Comparison of ENCODE assay signal across 1 cellular context in the genomic region with DNA sequence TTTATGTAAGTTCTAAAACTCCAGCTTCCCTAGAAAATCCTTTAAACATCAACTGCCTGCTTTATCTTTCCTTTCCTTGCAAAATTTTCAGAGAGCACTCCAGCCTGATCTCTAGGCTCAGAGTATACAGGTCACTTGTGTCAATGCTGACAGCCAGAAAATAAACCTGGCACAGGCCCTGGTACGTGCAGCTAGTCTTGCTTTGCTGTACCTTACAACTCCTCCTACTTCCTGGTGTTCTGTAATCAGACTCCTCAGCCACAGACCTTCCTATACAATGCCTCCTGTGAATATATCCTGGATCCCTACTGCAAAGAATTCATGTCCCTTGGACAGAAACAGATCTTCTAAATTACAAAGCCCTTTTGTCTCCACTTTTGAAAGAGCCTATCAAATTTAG.
TF ChIP-seq lines count a peak whose summit lies in the region.

No MANE protein-coding gene starts in this region.

TF ChIP-seq in HepG2, 621 proteins besides CTCF, POLR2A, EP300 and RAD21 (continued from another document and continues in another):
- TF ChIP-seq, protein P1, sequence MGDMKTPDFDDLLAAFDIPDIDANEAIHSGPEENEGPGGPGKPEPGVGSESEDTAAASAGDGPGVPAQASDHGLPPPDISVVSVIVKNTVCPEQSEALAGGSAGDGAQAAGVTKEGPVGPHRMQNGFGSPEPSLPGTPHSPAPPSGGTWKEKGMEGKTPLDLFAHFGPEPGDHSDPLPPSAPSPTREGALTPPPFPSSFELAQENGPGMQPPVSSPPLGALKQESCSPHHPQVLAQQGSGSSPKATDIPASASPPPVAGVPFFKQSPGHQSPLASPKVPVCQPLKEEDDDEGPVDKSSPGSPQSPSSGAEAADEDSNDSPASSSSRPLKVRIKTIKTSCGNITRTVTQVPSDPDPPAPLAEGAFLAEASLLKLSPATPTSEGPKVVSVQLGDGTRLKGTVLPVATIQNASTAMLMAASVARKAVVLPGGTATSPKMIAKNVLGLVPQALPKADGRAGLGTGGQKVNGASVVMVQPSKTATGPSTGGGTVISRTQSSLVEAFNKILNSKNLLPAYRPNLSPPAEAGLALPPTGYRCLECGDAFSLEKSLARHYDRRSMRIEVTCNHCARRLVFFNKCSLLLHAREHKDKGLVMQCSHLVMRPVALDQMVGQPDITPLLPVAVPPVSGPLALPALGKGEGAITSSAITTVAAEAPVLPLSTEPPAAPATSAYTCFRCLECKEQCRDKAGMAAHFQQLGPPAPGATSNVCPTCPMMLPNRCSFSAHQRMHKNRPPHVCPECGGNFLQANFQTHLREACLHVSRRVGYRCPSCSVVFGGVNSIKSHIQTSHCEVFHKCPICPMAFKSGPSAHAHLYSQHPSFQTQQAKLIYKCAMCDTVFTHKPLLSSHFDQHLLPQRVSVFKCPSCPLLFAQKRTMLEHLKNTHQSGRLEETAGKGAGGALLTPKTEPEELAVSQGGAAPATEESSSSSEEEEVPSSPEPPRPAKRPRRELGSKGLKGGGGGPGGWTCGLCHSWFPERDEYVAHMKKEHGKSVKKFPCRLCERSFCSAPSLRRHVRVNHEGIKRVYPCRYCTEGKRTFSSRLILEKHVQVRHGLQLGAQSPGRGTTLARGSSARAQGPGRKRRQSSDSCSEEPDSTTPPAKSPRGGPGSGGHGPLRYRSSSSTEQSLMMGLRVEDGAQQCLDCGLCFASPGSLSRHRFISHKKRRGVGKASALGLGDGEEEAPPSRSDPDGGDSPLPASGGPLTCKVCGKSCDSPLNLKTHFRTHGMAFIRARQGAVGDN (CRISPR knock-in tag; IDR thresholded peaks at IDR 0.05) = no peak
- TF ChIP-seq KDM1A (CRISPR knock-in tag; IDR thresholded peaks at IDR 0.05) (no peak), TBL1XR1 (IDR thresholded peaks at IDR 0.05; ENCODE audit: borderline replicate concordance, low read length, partially characterized antibody) (no peak), ZNF839 (CRISPR knock-in tag; IDR thresholded peaks at IDR 0.05; ENCODE audit: borderline replicate concordance) (no peak), CEBPG (CRISPR knock-in tag; IDR thresholded peaks at IDR 0.05) (peak; percentile 80), FOXA3 (CRISPR knock-in tag; IDR thresholded peaks at IDR 0.05) (peak; percentile 85), STAG1 (CRISPR knock-in tag; IDR thresholded peaks at IDR 0.05) (peak; percentile 27), PHF21A (CRISPR knock-in tag; IDR thresholded peaks at IDR 0.05) (peak; percentile 88), MYC (CRISPR knock-in tag; IDR thresholded peaks at IDR 0.05; ENCODE audit: borderline replicate concordance) (no peak), FOSL1 (CRISPR knock-in tag; IDR thresholded peaks at IDR 0.05; ENCODE audit: borderline replicate concordance) (no peak), KLF13 (CRISPR knock-in tag; IDR thresholded peaks at IDR 0.05) (no peak), KDM5A (IDR thresholded peaks at IDR 0.05; ENCODE audit: borderline replicate concordance, low read length) (no peak), IRX3 (CRISPR knock-in tag; IDR thresholded peaks at IDR 0.05; ENCODE audit: borderline replicate concordance, low read depth) (no peak), TBP (CRISPR knock-in tag; IDR thresholded peaks at IDR 0.05) (no peak), KDM2A (CRISPR knock-in tag; IDR thresholded peaks at IDR 0.05; ENCODE audit: borderline replicate concordance, low read depth) (no peak), GZF1 (CRISPR knock-in tag; IDR thresholded peaks at IDR 0.05) (no peak), ZNF790 (CRISPR knock-in tag; IDR thresholded peaks at IDR 0.05; ENCODE audit: borderline replicate concordance) (no peak), SIN3A (IDR thresholded peaks at IDR 0.05; ENCODE audit: borderline replicate concordance, low read depth, low read length) (peak; percentile 13; the same call in 1 of the 2 replicates), PHF5A (CRISPR knock-in tag; IDR thresholded peaks at IDR 0.05; ENCODE audit: low read depth, unreplicated experiment) (peak; percentile 66), NR2F2 (IDR thresholded peaks at IDR 0.05; ENCODE audit: borderline replicate concordance, low read depth) (peak; percentile 49; the same call in 1 of the 2 replicates), SP4 (CRISPR knock-in tag; IDR thresholded peaks at IDR 0.05) (no peak), ZNF549 (CRISPR knock-in tag; IDR thresholded peaks at IDR 0.05) (0 out of 2 replicates have a peak, but pooled peaks have one; percentile 29), NAIF1 (CRISPR knock-in tag; IDR thresholded peaks at IDR 0.05; ENCODE audit: borderline replicate concordance) (no peak), POLR2AphosphoS5 (IDR thresholded peaks at IDR 0.05; ENCODE audit: low read depth, low read length) (peak; percentile 58; the same call in 1 of the 2 replicates), ZNF430 (CRISPR knock-in tag; IDR thresholded peaks at IDR 0.05) (peak; percentile 44; the same call in 1 of the 2 replicates), SP140L (CRISPR knock-in tag; IDR thresholded peaks at IDR 0.05; ENCODE audit: borderline replicate concordance) (no peak), ZNF264 (CRISPR knock-in tag; IDR thresholded peaks at IDR 0.05) (peak; percentile 82; the same call in 1 of the 2 replicates), PRMT3 (CRISPR knock-in tag; IDR thresholded peaks at IDR 0.05; ENCODE audit: borderline replicate concordance, low read depth) (no peak), PAWR (CRISPR knock-in tag; IDR thresholded peaks at IDR 0.05; ENCODE audit: borderline replicate concordance) (no peak), ZNF747 (CRISPR knock-in tag; IDR thresholded peaks at IDR 0.05; ENCODE audit: borderline replicate concordance) (no peak), ZNF564 (CRISPR knock-in tag; IDR thresholded peaks at IDR 0.05) (peak; percentile 35; the same call in 1 of the 2 replicates), NONO (IDR thresholded peaks at IDR 0.05) (no peak), NONO (CRISPR knock-in tag; conservative IDR thresholded peaks at IDR 0.05) (no peak), ZNF672 (CRISPR knock-in tag; IDR thresholded peaks at IDR 0.05) (no peak), ZNF569 (CRISPR knock-in tag; IDR thresholded peaks at IDR 0.05; ENCODE audit: borderline replicate concordance) (0 out of 2 replicates have a peak, but pooled peaks have one; percentile 56), ZBTB42 (CRISPR knock-in tag; IDR thresholded peaks at IDR 0.05) (no peak), MEIS2 (CRISPR knock-in tag; IDR thresholded peaks at IDR 0.05) (peak; percentile 94), ZNF136 (CRISPR knock-in tag; IDR thresholded peaks at IDR 0.05; ENCODE audit: low read depth) (no peak), KDM3A (CRISPR knock-in tag; IDR thresholded peaks at IDR 0.05; ENCODE audit: low read depth) (0 out of 2 replicates have a peak, but pooled peaks have one; percentile 45), ZFP36L1 (CRISPR knock-in tag; IDR thresholded peaks at IDR 0.05) (no peak), ZNF451 (CRISPR knock-in tag; IDR thresholded peaks at IDR 0.05) (no peak), ZNF746 (CRISPR knock-in tag; IDR thresholded peaks at IDR 0.05) (no peak), CENPT (CRISPR knock-in tag; IDR thresholded peaks at IDR 0.05; ENCODE audit: low read depth) (no peak), RBM39 (IDR thresholded peaks at IDR 0.05; ENCODE audit: low read depth, low read length, poor library complexity, severe bottlenecking) (no peak)
- TF ChIP-seq, protein P2, sequence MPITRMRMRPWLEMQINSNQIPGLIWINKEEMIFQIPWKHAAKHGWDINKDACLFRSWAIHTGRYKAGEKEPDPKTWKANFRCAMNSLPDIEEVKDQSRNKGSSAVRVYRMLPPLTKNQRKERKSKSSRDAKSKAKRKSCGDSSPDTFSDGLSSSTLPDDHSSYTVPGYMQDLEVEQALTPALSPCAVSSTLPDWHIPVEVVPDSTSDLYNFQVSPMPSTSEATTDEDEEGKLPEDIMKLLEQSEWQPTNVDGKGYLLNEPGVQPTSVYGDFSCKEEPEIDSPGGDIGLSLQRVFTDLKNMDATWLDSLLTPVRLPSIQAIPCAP (CRISPR knock-in tag; IDR thresholded peaks at IDR 0.05; ENCODE audit: low read depth) = no peak; the same call in 1 of the 2 replicates
- TF ChIP-seq, protein P3, sequence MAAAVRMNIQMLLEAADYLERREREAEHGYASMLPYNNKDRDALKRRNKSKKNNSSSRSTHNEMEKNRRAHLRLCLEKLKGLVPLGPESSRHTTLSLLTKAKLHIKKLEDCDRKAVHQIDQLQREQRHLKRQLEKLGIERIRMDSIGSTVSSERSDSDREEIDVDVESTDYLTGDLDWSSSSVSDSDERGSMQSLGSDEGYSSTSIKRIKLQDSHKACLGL (CRISPR knock-in tag; IDR thresholded peaks at IDR 0.05) = no peak
- TF ChIP-seq, protein P4, sequence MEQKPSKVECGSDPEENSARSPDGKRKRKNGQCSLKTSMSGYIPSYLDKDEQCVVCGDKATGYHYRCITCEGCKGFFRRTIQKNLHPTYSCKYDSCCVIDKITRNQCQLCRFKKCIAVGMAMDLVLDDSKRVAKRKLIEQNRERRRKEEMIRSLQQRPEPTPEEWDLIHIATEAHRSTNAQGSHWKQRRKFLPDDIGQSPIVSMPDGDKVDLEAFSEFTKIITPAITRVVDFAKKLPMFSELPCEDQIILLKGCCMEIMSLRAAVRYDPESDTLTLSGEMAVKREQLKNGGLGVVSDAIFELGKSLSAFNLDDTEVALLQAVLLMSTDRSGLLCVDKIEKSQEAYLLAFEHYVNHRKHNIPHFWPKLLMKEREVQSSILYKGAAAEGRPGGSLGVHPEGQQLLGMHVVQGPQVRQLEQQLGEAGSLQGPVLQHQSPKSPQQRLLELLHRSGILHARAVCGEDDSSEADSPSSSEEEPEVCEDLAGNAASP (CRISPR knock-in tag; IDR thresholded peaks at IDR 0.05; ENCODE audit: borderline replicate concordance) = peak; percentile 18; the same call in 1 of the 2 replicates
- TF ChIP-seq, protein P5, sequence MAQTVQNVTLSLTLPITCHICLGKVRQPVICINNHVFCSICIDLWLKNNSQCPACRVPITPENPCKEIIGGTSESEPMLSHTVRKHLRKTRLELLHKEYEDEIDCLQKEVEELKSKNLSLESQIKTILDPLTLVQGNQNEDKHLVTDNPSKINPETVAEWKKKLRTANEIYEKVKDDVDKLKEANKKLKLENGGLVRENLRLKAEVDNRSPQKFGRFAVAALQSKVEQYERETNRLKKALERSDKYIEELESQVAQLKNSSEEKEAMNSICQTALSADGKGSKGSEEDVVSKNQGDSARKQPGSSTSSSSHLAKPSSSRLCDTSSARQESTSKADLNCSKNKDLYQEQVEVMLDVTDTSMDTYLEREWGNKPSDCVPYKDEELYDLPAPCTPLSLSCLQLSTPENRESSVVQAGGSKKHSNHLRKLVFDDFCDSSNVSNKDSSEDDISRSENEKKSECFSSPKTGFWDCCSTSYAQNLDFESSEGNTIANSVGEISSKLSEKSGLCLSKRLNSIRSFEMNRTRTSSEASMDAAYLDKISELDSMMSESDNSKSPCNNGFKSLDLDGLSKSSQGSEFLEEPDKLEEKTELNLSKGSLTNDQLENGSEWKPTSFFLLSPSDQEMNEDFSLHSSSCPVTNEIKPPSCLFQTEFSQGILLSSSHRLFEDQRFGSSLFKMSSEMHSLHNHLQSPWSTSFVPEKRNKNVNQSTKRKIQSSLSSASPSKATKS (CRISPR knock-in tag; IDR thresholded peaks at IDR 0.05) = no peak
- TF ChIP-seq, protein P6, sequence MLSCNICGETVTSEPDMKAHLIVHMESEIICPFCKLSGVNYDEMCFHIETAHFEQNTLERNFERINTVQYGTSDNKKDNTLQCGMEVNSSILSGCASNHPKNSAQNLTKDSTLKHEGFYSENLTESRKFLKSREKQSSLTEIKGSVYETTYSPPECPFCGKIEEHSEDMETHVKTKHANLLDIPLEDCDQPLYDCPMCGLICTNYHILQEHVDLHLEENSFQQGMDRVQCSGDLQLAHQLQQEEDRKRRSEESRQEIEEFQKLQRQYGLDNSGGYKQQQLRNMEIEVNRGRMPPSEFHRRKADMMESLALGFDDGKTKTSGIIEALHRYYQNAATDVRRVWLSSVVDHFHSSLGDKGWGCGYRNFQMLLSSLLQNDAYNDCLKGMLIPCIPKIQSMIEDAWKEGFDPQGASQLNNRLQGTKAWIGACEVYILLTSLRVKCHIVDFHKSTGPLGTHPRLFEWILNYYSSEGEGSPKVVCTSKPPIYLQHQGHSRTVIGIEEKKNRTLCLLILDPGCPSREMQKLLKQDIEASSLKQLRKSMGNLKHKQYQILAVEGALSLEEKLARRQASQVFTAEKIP (CRISPR knock-in tag; IDR thresholded peaks at IDR 0.05; ENCODE audit: borderline replicate concordance) = no peak
- TF ChIP-seq, protein P7, sequence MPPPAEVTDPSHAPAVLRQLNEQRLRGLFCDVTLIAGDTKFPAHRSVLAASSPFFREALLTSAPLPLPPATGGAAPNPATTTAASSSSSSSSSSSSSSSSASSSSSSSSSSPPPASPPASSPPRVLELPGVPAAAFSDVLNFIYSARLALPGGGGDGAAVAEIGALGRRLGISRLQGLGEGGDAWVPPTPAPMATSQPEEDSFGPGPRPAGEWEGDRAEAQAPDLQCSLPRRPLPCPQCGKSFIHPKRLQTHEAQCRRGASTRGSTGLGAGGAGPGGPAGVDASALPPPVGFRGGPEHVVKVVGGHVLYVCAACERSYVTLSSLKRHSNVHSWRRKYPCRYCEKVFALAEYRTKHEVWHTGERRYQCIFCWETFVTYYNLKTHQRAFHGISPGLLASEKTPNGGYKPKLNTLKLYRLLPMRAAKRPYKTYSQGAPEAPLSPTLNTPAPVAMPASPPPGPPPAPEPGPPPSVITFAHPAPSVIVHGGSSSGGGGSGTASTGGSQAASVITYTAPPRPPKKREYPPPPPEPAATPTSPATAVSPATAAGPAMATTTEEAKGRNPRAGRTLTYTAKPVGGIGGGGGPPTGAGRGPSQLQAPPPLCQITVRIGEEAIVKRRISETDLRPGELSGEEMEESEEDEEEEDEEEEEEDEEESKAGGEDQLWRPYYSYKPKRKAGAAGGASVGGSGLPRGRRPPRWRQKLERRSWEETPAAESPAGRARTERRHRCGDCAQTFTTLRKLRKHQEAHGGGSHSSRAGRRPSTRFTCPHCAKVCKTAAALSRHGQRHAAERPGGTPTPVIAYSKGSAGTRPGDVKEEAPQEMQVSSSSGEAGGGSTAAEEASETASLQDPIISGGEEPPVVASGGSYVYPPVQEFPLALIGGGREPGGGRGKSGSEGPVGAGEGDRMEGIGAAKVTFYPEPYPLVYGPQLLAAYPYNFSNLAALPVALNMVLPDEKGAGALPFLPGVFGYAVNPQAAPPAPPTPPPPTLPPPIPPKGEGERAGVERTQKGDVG (CRISPR knock-in tag; IDR thresholded peaks at IDR 0.05; ENCODE audit: borderline replicate concordance) = no peak
